9 cellular contexts compared by ENCODE assay signal in genomic region chr10:24683554-24683953, GRCh38.
"Had no signal": no experiment of that assay in that cellular context is flagged by ENCODE, and none has a peak within 500 bp of the region (broad histone marks: within the 10 kb centered on the region; RNA-seq: fewer than 3 reads in every experiment).

No MANE protein-coding gene starts in this region.

- H3K4me2 ChIP-seq: GM23338 had no signal

- FAIRE-seq: H1, H54, HepG2 had no signal

- H2AFZ ChIP-seq: GM23338 had no signal

- ATAC-seq: GM23338, HepG2 had no signal

- H3K4me3 ChIP-seq: GM23338 had no signal

- H3K27ac ChIP-seq: HL-60 had no signal

- DNase-seq: H9, HCEC 1CT, Kasumi-1, KG1 had no signal
